9 cellular contexts compared by ENCODE assay signal in the genomic region with DNA sequence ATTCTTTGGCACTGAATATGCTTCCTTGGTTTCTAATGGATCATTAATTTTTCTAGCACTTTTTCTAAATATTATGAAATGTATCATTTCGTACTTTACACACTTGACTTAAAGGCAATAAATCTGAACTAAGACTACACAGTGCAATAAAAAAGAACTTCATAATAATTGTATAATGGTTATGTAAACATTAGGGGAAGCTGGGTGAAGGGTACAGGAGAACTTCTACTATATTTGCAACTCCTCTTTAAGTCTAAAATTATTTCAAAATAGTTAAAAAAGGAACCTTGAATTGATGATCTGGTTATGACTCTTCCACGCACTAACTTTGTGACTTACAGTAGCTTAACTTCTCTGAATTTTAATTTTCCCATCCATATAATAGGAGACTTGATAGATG. TPM values are rescaled to one million over a fixed set of nuclear protein-coding genes. Genes with fewer than 3 reads are reported as not detected.
"Had no signal": no experiment of that assay in that cellular context is flagged by ENCODE, and none has a peak within 500 bp of the region (broad histone marks: within the 10 kb centered on the region; RNA-seq: fewer than 3 reads in every experiment).

No MANE protein-coding gene starts in this region.

- DNase-seq: GM23248, GOT3, H7, H9, HCEC 1CT, HFFc6 had no signal

- H3K9me3 ChIP-seq: HAP-1 had no signal

- H3K27ac ChIP-seq: GM23248 had no signal

- ATAC-seq: GM23338, HCT116 had no signal

- H3K4me3 ChIP-seq: GM23248, GM23338, HAP-1 had no signal

- H3K36me3 ChIP-seq: HAP-1 had no signal

RNA-seq across cellular contexts. Expression of a gene that starts 5.1 kb away (rescaled TPM):
- total RNA-seq: HFFc6 had no signal
